Comparison of ENCODE assay signal across 26 cellular contexts in genomic region chr15:75422554-75422953, GRCh38.
"Had no signal": no experiment of that assay in that cellular context is flagged by ENCODE, and none has a peak within 500 bp of the region (broad histone marks: within the 10 kb centered on the region; RNA-seq: fewer than 3 reads in every experiment).

No MANE protein-coding gene starts in this region.

- ATAC-seq: activated CD8-positive, alpha-beta T cell treated with anti-CD3 and anti-CD28 coated beads for 36 hours; body of pancreas; gastroesophageal sphincter; left cardiac atrium; sciatic nerve; stimulated activated memory B cell treated with anti-CD40 and anti-IgM and Interleukin-4, amounts not matched to agents 10 μg/mL and 1 μg/mL and 100 μg/mL, for 72 hours; stimulated activated naive CD8-positive, alpha-beta T cell treated with anti-CD3 and anti-CD28 coated beads, Interleukin-15, amount 100 ng/mL, for 72 hours had no signal

- H3K4me1 Mint-ChIP-seq: mesothelial cell of epicardium had no signal

- H3K4me3 ChIP-seq: adrenal gland, body of pancreas, colonic mucosa, dorsolateral prefrontal cortex, gastroesophageal sphincter, hepatocyte, skin epidermis, uterus had no signal

- H3K27me3 Mint-ChIP-seq: activated CD4-positive, alpha-beta T cell treated with anti-CD3 and anti-CD28 coated beads, Interleukin-2, amount 10 ng/mL, durations not matched to agents 7 days and 5 days; activated CD8-positive, alpha-beta T cell treated with anti-CD3 and anti-CD28 coated beads for 36 hours; activated naive CD4-positive, alpha-beta T cell treated with anti-CD3 and anti-CD28 coated beads, Interleukin-2, amount 50 U/mL, for 24 hours; naive B cell; stimulated activated memory B cell treated with anti-CD40 and anti-IgM and Interleukin-4, amounts not matched to agents 10 μg/mL and 1 μg/mL and 100 μg/mL, for 72 hours; stimulated activated naive CD8-positive, alpha-beta T cell treated with anti-CD3 and anti-CD28 coated beads, Interleukin-15, amount 100 ng/mL, for 72 hours; type B pancreatic cell had no signal

- H3K4me3 Mint-ChIP-seq: activated CD4-positive, alpha-beta T cell treated with anti-CD3 and anti-CD28 coated beads, Interleukin-2, amount 10 ng/mL, durations not matched to agents 7 days and 5 days; activated CD8-positive, alpha-beta T cell treated with anti-CD3 and anti-CD28 coated beads for 36 hours; activated naive CD4-positive, alpha-beta T cell treated with anti-CD3 and anti-CD28 coated beads, Interleukin-2, amount 50 U/mL, for 24 hours; mesothelial cell of epicardium; naive B cell; stimulated activated memory B cell treated with anti-CD40 and anti-IgM and Interleukin-4, amounts not matched to agents 10 μg/mL and 1 μg/mL and 100 μg/mL, for 72 hours; stimulated activated naive CD8-positive, alpha-beta T cell treated with anti-CD3 and anti-CD28 coated beads, Interleukin-15, amount 100 ng/mL, for 72 hours; type B pancreatic cell had no signal

- H3K9me3 ChIP-seq: adrenal gland, body of pancreas, colonic mucosa, gastroesophageal sphincter, uterus had no signal

- DNase-seq: activated CD4-positive, alpha-beta T cell treated with anti-CD3 and anti-CD28 coated beads, Interleukin-2, amount 10 ng/mL, durations not matched to agents 7 days and 5 days; activated CD8-positive, alpha-beta T cell treated with anti-CD3 and anti-CD28 coated beads for 36 hours; adrenal gland; body of pancreas; cerebellar nuclear complex; colonic mucosa; dorsolateral prefrontal cortex; effector memory CD4-positive, alpha-beta T cell; left cardiac atrium; naive B cell; posterior cingulate gyrus; stimulated activated CD4-positive, alpha-beta T cell treated with anti-CD3 and anti-CD28 coated beads, Interleukin-4, amount 100 ng/mL, for 24 hours; stimulated activated naive CD8-positive, alpha-beta T cell treated with anti-CD3 and anti-CD28 coated beads, Interleukin-15, amount 100 ng/mL, for 72 hours; substantia nigra; uterus had no signal

- H3K9me3 Mint-ChIP-seq: activated CD4-positive, alpha-beta T cell treated with anti-CD3 and anti-CD28 coated beads, Interleukin-2, amount 10 ng/mL, durations not matched to agents 7 days and 5 days; activated CD8-positive, alpha-beta T cell treated with anti-CD3 and anti-CD28 coated beads for 36 hours; activated naive CD4-positive, alpha-beta T cell treated with anti-CD3 and anti-CD28 coated beads, Interleukin-2, amount 50 U/mL, for 24 hours; activated T-helper 2 cell treated with anti-CD3 and anti-CD28 coated beads, Interferon-gamma antibody, Interleukin-2, Interleukin-4, amounts not matched to agents 10 μg/mL and 5 μg/mL and 100 μg/mL, durations not matched to agents 14 hours and 24 hours and 36 hours; mesothelial cell of epicardium; naive B cell; stimulated activated memory B cell treated with anti-CD40 and anti-IgM and Interleukin-4, amounts not matched to agents 10 μg/mL and 1 μg/mL and 100 μg/mL, for 72 hours; stimulated activated naive CD8-positive, alpha-beta T cell treated with anti-CD3 and anti-CD28 coated beads, Interleukin-15, amount 100 ng/mL, for 72 hours; type B pancreatic cell had no signal

- H3K4me1 ChIP-seq: adrenal gland, gastroesophageal sphincter, uterus had no signal

- H3K27ac Mint-ChIP-seq: activated CD4-positive, alpha-beta T cell treated with anti-CD3 and anti-CD28 coated beads, Interleukin-2, amount 10 ng/mL, durations not matched to agents 7 days and 5 days; activated CD8-positive, alpha-beta T cell treated with anti-CD3 and anti-CD28 coated beads for 36 hours; activated naive CD4-positive, alpha-beta T cell treated with anti-CD3 and anti-CD28 coated beads, Interleukin-2, amount 50 U/mL, for 24 hours; mesothelial cell of epicardium; stimulated activated memory B cell treated with anti-CD40 and anti-IgM and Interleukin-4, amounts not matched to agents 10 μg/mL and 1 μg/mL and 100 μg/mL, for 72 hours; type B pancreatic cell had no signal

- FAIRE-seq: endothelial cell of umbilical vein, keratinocyte had no signal

- H3K27me3 ChIP-seq: adrenal gland, body of pancreas, colonic mucosa, dorsolateral prefrontal cortex, gastroesophageal sphincter, hepatocyte, uterus had no signal

- H3K36me3 ChIP-seq: uterus had no signal

- H3K27ac ChIP-seq: adrenal gland, body of pancreas, colonic mucosa, dorsolateral prefrontal cortex, gastroesophageal sphincter, hepatocyte, skin epidermis, uterus had no signal
